ENCODE assay signal across 11 cellular contexts in the genomic region with DNA sequence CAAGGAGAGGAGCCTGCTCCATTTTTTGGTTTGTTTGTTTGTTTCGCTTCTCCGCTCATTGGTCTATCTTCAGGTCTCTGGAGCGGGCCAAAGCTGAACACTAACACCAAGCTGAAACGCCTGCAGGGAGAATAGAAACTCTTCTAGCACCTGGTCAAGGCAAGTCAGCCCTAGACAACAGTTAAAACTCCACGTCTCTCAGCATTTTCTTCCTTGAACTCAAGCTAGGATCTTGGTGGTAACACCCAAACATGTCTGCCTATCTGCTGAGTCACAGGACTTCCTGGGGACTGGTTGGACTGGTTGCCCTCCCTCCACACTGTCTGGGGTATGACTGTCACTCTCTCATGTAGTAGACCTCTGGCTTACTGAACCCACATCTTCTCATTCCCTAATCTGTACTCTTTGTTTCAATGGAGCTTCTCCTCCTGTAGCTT. TPM values are rescaled to one million over a fixed set of nuclear protein-coding genes. Genes with fewer than 3 reads are reported as not detected.
DNase-seq lines count a peak whose midpoint lies in the region; ATAC-seq and TF ChIP-seq lines count a peak whose summit lies in the region.
"Had no signal": no experiment of that assay in that cellular context is flagged by ENCODE, and none has a peak within 500 bp of the region (broad histone marks: within the 10 kb centered on the region; RNA-seq: fewer than 3 reads in every experiment).

No MANE protein-coding gene starts in this region.

- H3K4me1 ChIP-seq in vagina (no peaks in the 10 kb centered on the region), SJCRH30 (peaks cover 5% of the 10 kb centered on the region; the same call in 1 of the 2 replicates)

- TF ChIP-seq POLR2A in vagina (IDR thresholded peaks at IDR 0.05) = no peak

- H3K27ac ChIP-seq in vagina = no peak overlapping the region
- no peak overlapping the region for H3K27ac ChIP-seq in SJCRH30
- H3K27ac ChIP-seq: dorsolateral prefrontal cortex had no signal

- no peaks in the 10 kb centered on the region for H3K27me3 Mint-ChIP-seq in type B pancreatic cell

- no peaks in the 10 kb centered on the region for H3K9me3 Mint-ChIP-seq in activated naive CD4-positive, alpha-beta T cell treated with anti-CD3 and anti-CD28 coated beads, Interleukin-2, amount 50 U/mL, for 72 hours
- H3K9me3 Mint-ChIP-seq in type B pancreatic cell = peaks cover 10% of the 10 kb centered on the region
- H3K9me3 Mint-ChIP-seq: naive B cell had no signal

- H3K36me3 Mint-ChIP-seq in activated naive CD4-positive, alpha-beta T cell treated with anti-CD3 and anti-CD28 coated beads, Interleukin-2, amount 50 U/mL, for 72 hours = no peaks in the 10 kb centered on the region
- no peaks in the 10 kb centered on the region for H3K36me3 Mint-ChIP-seq in type B pancreatic cell
- H3K36me3 Mint-ChIP-seq: naive B cell had no signal

- TF ChIP-seq CTCF in fibroblast of villous mesenchyme (IDR thresholded peaks at IDR 0.05; ENCODE audit: insufficient read depth, low read depth, low read length) (no peak), type B pancreatic cell (conservative IDR thresholded peaks at IDR 0.05) (no peak), vagina (IDR thresholded peaks at IDR 0.05) (no peak)

- H3K4me1 Mint-ChIP-seq in type B pancreatic cell (ENCODE audit: unreplicated experiment) = peaks cover 28% of the 10 kb centered on the region
- H3K4me1 Mint-ChIP-seq: naive B cell had no signal

- ATAC-seq in activated naive CD4-positive, alpha-beta T cell treated with anti-CD3 and anti-CD28 coated beads, Interleukin-2, amount 50 U/mL, for 72 hours = peak; percentile 46 to 71

- no peaks in the 10 kb centered on the region for H3K36me3 ChIP-seq in vagina
- H3K36me3 ChIP-seq in SJCRH30 = no peaks in the 10 kb centered on the region

- H3K9me3 ChIP-seq in vagina = no peaks in the 10 kb centered on the region
- H3K9me3 ChIP-seq in SJCRH30 (replicated peaks) = no peaks in the 10 kb centered on the region

- intact Hi-C loops in vagina (cut with DNase I) = no loop called here

- H3K27ac Mint-ChIP-seq in activated naive CD4-positive, alpha-beta T cell treated with anti-CD3 and anti-CD28 coated beads, Interleukin-2, amount 50 U/mL, for 72 hours = no peak overlapping the region
- H3K27ac Mint-ChIP-seq in type B pancreatic cell = peak overlapping the region; percentile 95
- H3K27ac Mint-ChIP-seq: naive B cell had no signal

- H3K4me3 ChIP-seq in fibroblast of villous mesenchyme (ENCODE audit: low read depth, low read length) (no peak overlapping the region), vagina (no peak overlapping the region), SJCRH30 (no peak overlapping the region)
- H3K4me3 ChIP-seq: dorsolateral prefrontal cortex had no signal

- H3K4me3 Mint-ChIP-seq in type B pancreatic cell = peak overlapping the region; percentile 58
- H3K4me3 Mint-ChIP-seq: naive B cell had no signal

- H3K27me3 ChIP-seq in vagina = no peaks in the 10 kb centered on the region
- no peaks in the 10 kb centered on the region for H3K27me3 ChIP-seq in SJCRH30
- H3K27me3 ChIP-seq: dorsolateral prefrontal cortex had no signal

- no peak for DNase-seq in activated naive CD4-positive, alpha-beta T cell treated with anti-CD3 and anti-CD28 coated beads, Interleukin-2, amount 50 U/mL, for 72 hours (ENCODE audit: low spot score in 2 of 2)
- no peak for DNase-seq in activated naive CD4-positive, alpha-beta T cell (lab: John Stamatoyannopoulos, UW)
- DNase-seq in RPMI8226 = peak; percentile 39
- DNase-seq in fibroblast of villous mesenchyme (ENCODE audit: low read depth) = peak; percentile 25
- DNase-seq in type B pancreatic cell (ENCODE audit: extremely low spot score, unreplicated experiment) = no peak
- DNase-seq in vagina (ENCODE audit: extremely low spot score in 2 of 2) = no peak
- no peak for DNase-seq in NCI-H1417 treated with DMSO at 0.1 percent for 48 hours (lab: John Stamatoyannopoulos, UW)
- DNase-seq in SJCRH30 = no peak
- DNase-seq: dorsolateral prefrontal cortex, naive B cell, NCI-H1694 had no signal

RNA-seq across cellular contexts. Expression of a gene that starts 23.9 kb away (rescaled TPM):
- 1 to 10 TPM; 2.2 to 4.9 TPM for total RNA-seq in activated naive CD4-positive, alpha-beta T cell treated with anti-CD3 and anti-CD28 coated beads, Interleukin-2, amount 50 U/mL, for 72 hours
- total RNA-seq in fibroblast of villous mesenchyme (160 and 174 TPM in 2 replicates), type B pancreatic cell (ENCODE audit: low replicate concordance) (94.1 and 164 TPM in 2 replicates), vagina (70.0 TPM)
- 136 and 147 TPM in 2 replicates for total RNA-seq in SJCRH30 (2014; rRNA removed; shearing (Covaris generic))

Comparison
In these comparisons a context has a peak if more than half of its experiments do, and no peak if none do; other contexts are left out.
1. DNase-seq: peak in RPMI8226 (single experiment) and fibroblast of villous mesenchyme (single experiment); none in activated naive CD4-positive, alpha-beta T cell treated with anti-CD3 and anti-CD28 coated beads, Interleukin-2, amount 50 U/mL, for 72 hours (0 of 2), activated naive CD4-positive, alpha-beta T cell (0 of 4), type B pancreatic cell (single experiment), vagina (0 of 2), NCI-H1417 treated with DMSO at 0.1 percent for 48 hours (single experiment) and SJCRH30 (0 of 2).
2. RNA of a gene that starts 23.9 kb away (total RNA-seq): 160 to 174 TPM in fibroblast of villous mesenchyme, 94.1 to 164 TPM in type B pancreatic cell, 136 to 147 TPM in SJCRH30 and 70.0 TPM in vagina (single experiment); 2.2 to 4.9 TPM in activated naive CD4-positive, alpha-beta T cell treated with anti-CD3 and anti-CD28 coated beads, Interleukin-2, amount 50 U/mL, for 72 hours; every median in the first group is over 10 times any median in the second.